ENCODE assay signal across 2 cellular contexts in the genomic region with DNA sequence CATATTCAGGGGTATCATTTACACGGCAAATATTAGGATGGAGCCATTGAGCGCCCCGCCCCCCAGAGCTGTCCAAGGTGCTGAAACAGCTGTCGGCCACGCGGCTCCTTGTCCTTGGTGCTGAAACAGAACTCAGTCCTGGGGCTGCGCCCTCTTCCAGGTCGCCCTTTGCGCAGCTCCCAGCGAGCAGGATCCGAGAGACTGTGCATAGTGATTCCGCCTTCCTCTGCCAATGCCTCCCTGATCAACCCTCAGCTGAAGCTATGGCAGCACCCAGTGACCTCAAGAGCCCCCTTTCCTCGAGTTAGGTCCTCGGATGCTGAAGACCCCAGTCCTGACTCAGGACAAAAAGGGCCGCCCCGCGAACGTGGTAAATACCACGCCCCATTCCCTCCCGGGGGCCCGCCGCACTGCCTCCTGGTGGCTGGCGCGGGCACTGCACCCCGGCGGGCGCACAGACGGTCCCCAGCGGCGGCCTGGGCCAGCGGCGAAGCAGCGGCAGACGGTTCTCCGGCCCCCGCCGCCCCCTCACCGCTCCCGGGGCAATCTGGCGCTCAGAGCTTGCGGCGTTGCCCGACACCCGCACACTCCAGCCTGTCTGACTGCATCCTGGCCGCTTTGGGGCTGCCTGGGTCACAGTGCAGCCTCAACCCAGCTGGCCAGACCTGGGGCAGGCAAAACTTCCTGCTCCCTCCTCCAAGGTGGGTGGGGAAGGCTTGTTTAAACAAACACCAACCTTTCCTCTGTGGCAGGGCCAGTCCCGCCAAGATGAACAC.
TF ChIP-seq lines count a peak whose summit lies in the region.

No MANE protein-coding gene starts in this region.

TF ChIP-seq in HEK293, 187 proteins besides CTCF, POLR2A, EP300 and RAD21 (continued from another document and continues in another):
- TF ChIP-seq PRDM10 (tag by site-specific recombination; IDR thresholded peaks at IDR 0.05) (peak; percentile 53), ZNF394 (tag by site-specific recombination; IDR thresholded peaks at IDR 0.05; ENCODE audit: borderline replicate concordance) (no peak; the same call in 1 of the 2 replicates), ZNF214 (tag by site-specific recombination; IDR thresholded peaks at IDR 0.05; ENCODE audit: borderline replicate concordance) (no peak), ZSCAN16 (tag by site-specific recombination; IDR thresholded peaks at IDR 0.05) (no peak), ZNF202 (tag by site-specific recombination; IDR thresholded peaks at IDR 0.05; ENCODE audit: borderline replicate concordance) (no peak), GLIS2 (tag by site-specific recombination; IDR thresholded peaks at IDR 0.05) (peak; percentile 45; the same call in 1 of the 2 replicates), ZNF10 (tag by site-specific recombination; IDR thresholded peaks at IDR 0.05) (no peak), ZNF324 (tag by site-specific recombination; IDR thresholded peaks at IDR 0.05) (0 out of 2 replicates have a peak, but pooled peaks have one; percentile 59), FEZF1 (tag by site-specific recombination; IDR thresholded peaks at IDR 0.05) (no peak), ZNF830 (tag by site-specific recombination; IDR thresholded peaks at IDR 0.05; ENCODE audit: low read depth) (no peak), ZNF518A (tag by site-specific recombination; conservative IDR thresholded peaks at IDR 0.05; ENCODE audit: low read depth) (no peak)
- TF ChIP-seq, protein P1, sequence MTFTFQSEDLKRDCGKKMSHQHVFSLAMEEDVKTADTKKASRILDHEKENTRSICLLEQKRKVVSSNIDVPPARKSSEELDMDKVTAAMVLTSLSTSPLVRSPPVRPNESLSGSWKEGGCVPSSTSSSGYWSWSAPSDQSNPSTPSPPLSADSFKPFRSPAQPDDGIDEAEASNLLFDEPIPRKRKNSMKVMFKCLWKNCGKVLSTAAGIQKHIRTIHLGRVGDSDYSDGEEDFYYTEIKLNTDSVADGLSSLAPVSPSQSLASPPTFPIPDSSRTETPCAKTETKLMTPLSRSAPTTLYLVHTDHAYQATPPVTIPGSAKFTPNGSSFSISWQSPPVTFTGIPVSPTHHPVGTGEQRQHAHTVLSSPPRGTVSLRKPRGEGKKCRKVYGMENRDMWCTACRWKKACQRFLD (tag by site-specific recombination; IDR thresholded peaks at IDR 0.05), result no peak
- TF ChIP-seq, protein P2, sequence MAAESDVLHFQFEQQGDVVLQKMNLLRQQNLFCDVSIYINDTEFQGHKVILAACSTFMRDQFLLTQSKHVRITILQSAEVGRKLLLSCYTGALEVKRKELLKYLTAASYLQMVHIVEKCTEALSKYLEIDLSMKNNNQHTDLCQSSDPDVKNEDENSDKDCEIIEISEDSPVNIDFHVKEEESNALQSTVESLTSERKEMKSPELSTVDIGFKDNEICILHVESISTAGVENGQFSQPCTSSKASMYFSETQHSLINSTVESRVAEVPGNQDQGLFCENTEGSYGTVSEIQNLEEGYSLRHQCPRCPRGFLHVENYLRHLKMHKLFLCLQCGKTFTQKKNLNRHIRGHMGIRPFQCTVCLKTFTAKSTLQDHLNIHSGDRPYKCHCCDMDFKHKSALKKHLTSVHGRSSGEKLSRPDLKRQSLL (tag by site-specific recombination; IDR thresholded peaks at IDR 0.05), result no peak

TF ChIP-seq in SK-N-SH treated with all-trans-retinoic acid at 6 μM for 48 hours, 23 proteins besides CTCF, POLR2A, EP300 and RAD21 (continued from another document):
- TF ChIP-seq, protein P3, sequence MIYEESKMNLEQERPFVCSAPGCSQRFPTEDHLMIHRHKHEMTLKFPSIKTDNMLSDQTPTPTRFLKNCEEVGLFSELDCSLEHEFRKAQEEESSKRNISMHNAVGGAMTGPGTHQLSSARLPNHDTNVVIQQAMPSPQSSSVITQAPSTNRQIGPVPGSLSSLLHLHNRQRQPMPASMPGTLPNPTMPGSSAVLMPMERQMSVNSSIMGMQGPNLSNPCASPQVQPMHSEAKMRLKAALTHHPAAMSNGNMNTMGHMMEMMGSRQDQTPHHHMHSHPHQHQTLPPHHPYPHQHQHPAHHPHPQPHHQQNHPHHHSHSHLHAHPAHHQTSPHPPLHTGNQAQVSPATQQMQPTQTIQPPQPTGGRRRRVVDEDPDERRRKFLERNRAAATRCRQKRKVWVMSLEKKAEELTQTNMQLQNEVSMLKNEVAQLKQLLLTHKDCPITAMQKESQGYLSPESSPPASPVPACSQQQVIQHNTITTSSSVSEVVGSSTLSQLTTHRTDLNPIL (CRISPR knock-in tag; IDR thresholded peaks at IDR 0.05; ENCODE audit: low read depth), result no peak
- TF ChIP-seq ZNF8 (CRISPR knock-in tag; IDR thresholded peaks at IDR 0.05) (no peak), ZFP30 (CRISPR knock-in tag; IDR thresholded peaks at IDR 0.05) (peak; percentile 56; the same call in 1 of the 2 replicates), BACH2 (CRISPR knock-in tag; IDR thresholded peaks at IDR 0.05; ENCODE audit: borderline replicate concordance) (no peak), ZFP3 (CRISPR knock-in tag; IDR thresholded peaks at IDR 0.05) (peak; percentile 72; the same call in 1 of the 2 replicates), ISL1 (CRISPR knock-in tag; IDR thresholded peaks at IDR 0.05) (no peak; the same call in 1 of the 2 replicates), ZNF70 (CRISPR knock-in tag; IDR thresholded peaks at IDR 0.05) (no peak), SNAI2 (CRISPR knock-in tag; IDR thresholded peaks at IDR 0.05) (peak; percentile 94), PPARA (CRISPR knock-in tag; IDR thresholded peaks at IDR 0.05; ENCODE audit: borderline replicate concordance) (no peak), ZC3H10 (CRISPR knock-in tag; IDR thresholded peaks at IDR 0.05) (0 out of 2 replicates have a peak, but pooled peaks have one; percentile 46), GLIS3 (CRISPR knock-in tag; IDR thresholded peaks at IDR 0.05) (no peak), CSDC2 (CRISPR knock-in tag; IDR thresholded peaks at IDR 0.05) (peak; percentile 95), ARNTL (CRISPR knock-in tag; IDR thresholded peaks at IDR 0.05; ENCODE audit: borderline replicate concordance, low read depth) (no peak)
- TF ChIP-seq, protein P4, sequence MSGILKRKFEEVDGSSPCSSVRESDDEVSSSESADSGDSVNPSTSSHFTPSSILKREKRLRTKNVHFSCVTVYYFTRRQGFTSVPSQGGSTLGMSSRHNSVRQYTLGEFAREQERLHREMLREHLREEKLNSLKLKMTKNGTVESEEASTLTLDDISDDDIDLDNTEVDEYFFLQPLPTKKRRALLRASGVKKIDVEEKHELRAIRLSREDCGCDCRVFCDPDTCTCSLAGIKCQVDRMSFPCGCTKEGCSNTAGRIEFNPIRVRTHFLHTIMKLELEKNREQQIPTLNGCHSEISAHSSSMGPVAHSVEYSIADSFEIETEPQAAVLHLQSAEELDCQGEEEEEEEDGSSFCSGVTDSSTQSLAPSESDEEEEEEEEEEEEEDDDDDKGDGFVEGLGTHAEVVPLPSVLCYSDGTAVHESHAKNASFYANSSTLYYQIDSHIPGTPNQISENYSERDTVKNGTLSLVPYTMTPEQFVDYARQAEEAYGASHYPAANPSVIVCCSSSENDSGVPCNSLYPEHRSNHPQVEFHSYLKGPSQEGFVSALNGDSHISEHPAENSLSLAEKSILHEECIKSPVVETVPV (CRISPR knock-in tag; IDR thresholded peaks at IDR 0.05), result no peak
- TF ChIP-seq, protein P5, sequence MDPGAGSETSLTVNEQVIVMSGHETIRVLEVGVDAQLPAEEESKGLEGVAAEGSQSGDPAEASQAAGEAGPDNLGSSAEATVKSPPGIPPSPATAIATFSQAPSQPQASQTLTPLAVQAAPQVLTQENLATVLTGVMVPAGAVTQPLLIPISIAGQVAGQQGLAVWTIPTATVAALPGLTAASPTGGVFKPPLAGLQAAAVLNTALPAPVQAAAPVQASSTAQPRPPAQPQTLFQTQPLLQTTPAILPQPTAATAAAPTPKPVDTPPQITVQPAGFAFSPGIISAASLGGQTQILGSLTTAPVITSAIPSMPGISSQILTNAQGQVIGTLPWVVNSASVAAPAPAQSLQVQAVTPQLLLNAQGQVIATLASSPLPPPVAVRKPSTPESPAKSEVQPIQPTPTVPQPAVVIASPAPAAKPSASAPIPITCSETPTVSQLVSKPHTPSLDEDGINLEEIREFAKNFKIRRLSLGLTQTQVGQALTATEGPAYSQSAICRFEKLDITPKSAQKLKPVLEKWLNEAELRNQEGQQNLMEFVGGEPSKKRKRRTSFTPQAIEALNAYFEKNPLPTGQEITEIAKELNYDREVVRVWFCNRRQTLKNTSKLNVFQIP (CRISPR knock-in tag; IDR thresholded peaks at IDR 0.05; ENCODE audit: borderline replicate concordance, low read depth), result no peak
